8 cellular contexts compared by ENCODE assay signal in the genomic region with DNA sequence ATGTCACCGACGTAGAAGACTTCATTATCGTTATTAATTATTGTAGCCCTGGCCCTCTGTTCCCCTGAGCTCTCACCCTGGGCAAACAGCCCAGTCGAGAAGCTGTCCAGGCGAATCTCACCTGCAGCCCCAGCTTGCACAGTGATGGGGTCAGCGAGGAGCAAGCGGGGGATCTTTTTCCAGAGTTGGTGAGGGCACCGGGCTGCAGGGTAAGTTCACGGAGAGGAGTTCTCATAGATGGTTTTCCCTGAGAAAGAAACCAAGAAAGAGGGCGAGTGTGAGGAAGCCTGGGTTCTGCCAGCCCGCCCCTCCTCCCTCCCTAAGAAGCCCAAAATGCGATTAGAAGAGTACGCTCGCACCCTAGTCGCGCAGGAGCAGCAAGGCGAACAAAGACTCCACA. TPM values are rescaled to one million over a fixed set of nuclear protein-coding genes. Genes with fewer than 3 reads are reported as not detected.
A peak's percentile ranks its signal among the peaks of the same experiment; 100 is the strongest.
DNase-seq lines count a peak whose midpoint lies in the region; ATAC-seq and TF ChIP-seq lines count a peak whose summit lies in the region.

No MANE protein-coding gene starts in this region.

- H3K4me3 Mint-ChIP-seq in natural killer cell treated with Interleukin-12 subunit alpha and Interleukin-12 subunit beta and Interleukin-15 and Interleukin-18, amount 100 ng/mL, for 72 hours = peak overlapping the region; percentile 94

- no peaks in the 10 kb centered on the region for H4K20me1 ChIP-seq in KMS-11 (ENCODE audit: insufficient read depth)

- H3K36me3 ChIP-seq in ES-I3 (ENCODE audit: insufficient read depth, low read length) (0 out of 2 replicates have a peak, but pooled peaks cover under 1% of the 10 kb centered on the region), KMS-11 (ENCODE audit: insufficient read depth) (no peaks in the 10 kb centered on the region; the same call in 1 of the 2 replicates)

- peak overlapping the region; percentile 88 for H3K27ac ChIP-seq in KMS-11

- no peaks in the 10 kb centered on the region for H3K9me3 ChIP-seq in ES-I3 (ENCODE audit: control insufficient read depth, insufficient read depth, low read length)

- peaks cover 23 to 24% of the 10 kb centered on the region in 2 donors for H3K4me1 Mint-ChIP-seq in natural killer cell treated with Interleukin-12 subunit alpha and Interleukin-12 subunit beta and Interleukin-15 and Interleukin-18, amount 100 ng/mL, for 72 hours (ENCODE audit: low read depth in 2 of 2)

- TF ChIP-seq CTCF in KMS-11 (conservative IDR thresholded peaks at IDR 0.05; ENCODE audit: low read depth, low read length) = no peak
- no peak for TF ChIP-seq CTCF in cardiac fibroblast (IDR thresholded peaks at IDR 0.05; ENCODE audit: low read depth, low read length)

- peak overlapping the region; percentile 98 for H3K9ac ChIP-seq in ES-I3 (ENCODE audit: low read depth, low read length)
- H3K9ac ChIP-seq in KMS-11 = peak overlapping the region; percentile 79

- no peaks in the 10 kb centered on the region for H3K27me3 ChIP-seq in KMS-11 (ENCODE audit: insufficient read depth, low read depth)

- H3K4me3 ChIP-seq in KMS-11 (IDR thresholded peaks at IDR 0.05; ENCODE audit: insufficient read depth, low read depth, low read length) (no peak overlapping the region), cardiac fibroblast (replicated peaks in 1 of 2; ENCODE audit: low read depth in 2 of 2, low read length in 2 of 2) (peak overlapping the region; percentile 77 to 80)

- H3K36me3 Mint-ChIP-seq in natural killer cell treated with Interleukin-12 subunit alpha and Interleukin-12 subunit beta and Interleukin-15 and Interleukin-18, amount 100 ng/mL, for 72 hours = peaks cover 8% of the 10 kb centered on the region

- H2AFZ ChIP-seq in KMS-11 (ENCODE audit: low read depth) = peak overlapping the region; percentile 91

- no peaks in the 10 kb centered on the region for H3K27me3 Mint-ChIP-seq in natural killer cell treated with Interleukin-12 subunit alpha and Interleukin-12 subunit beta and Interleukin-15 and Interleukin-18, amount 100 ng/mL, for 72 hours

- no peak for ATAC-seq in natural killer cell treated with Interleukin-12 subunit alpha and Interleukin-12 subunit beta and Interleukin-15 and Interleukin-18, amount 100 ng/mL, for 72 hours
- ATAC-seq in GM19395 (IDR thresholded peaks at IDR 0.05; ENCODE audit: unreplicated experiment) = no peak

- DNase-seq in cardiac fibroblast (ENCODE audit: low read depth in 2 of 2) (no peak), midbrain (lab: John Stamatoyannopoulos, UW) (no peak), DMS153 (lab: John Stamatoyannopoulos, UW) (no peak), NCI-H510A treated with DMSO at 0.1 percent for 48 hours (lab: John Stamatoyannopoulos, UW) (no peak)
- DNase-seq in natural killer cell treated with Interleukin-12 subunit alpha and Interleukin-12 subunit beta and Interleukin-15 and Interleukin-18, amount 100 ng/mL, for 72 hours (ENCODE audit: low spot score) = no peak

- peak overlapping the region; percentile 93 to 99 for H3K27ac Mint-ChIP-seq in natural killer cell treated with Interleukin-12 subunit alpha and Interleukin-12 subunit beta and Interleukin-15 and Interleukin-18, amount 100 ng/mL, for 72 hours

- H3K4me1 ChIP-seq in ES-I3 (ENCODE audit: insufficient read depth, low read length) (peaks cover 5% of the 10 kb centered on the region; the same call in 1 of the 2 replicates), KMS-11 (ENCODE audit: low read depth, poor library complexity, severe bottlenecking) (peaks cover 19% of the 10 kb centered on the region)

- peaks cover 38% of the 10 kb centered on the region for H3K79me2 ChIP-seq in KMS-11 (ENCODE audit: insufficient read depth, low read depth)

- no peaks in the 10 kb centered on the region for H3K9me3 Mint-ChIP-seq in natural killer cell treated with Interleukin-12 subunit alpha and Interleukin-12 subunit beta and Interleukin-15 and Interleukin-18, amount 100 ng/mL, for 72 hours

- H3K4me2 ChIP-seq in KMS-11 = peak overlapping the region; percentile 78

RNA-seq across cellular contexts. Expression of gene SPAG5, which starts 0.4 kb away (rescaled TPM):
- 100 to 1,000 TPM in 1 of 2 donors, 10 to 100 TPM in 1; 80.7 to 198 TPM for total RNA-seq in natural killer cell treated with Interleukin-12 subunit alpha and Interleukin-12 subunit beta and Interleukin-15 and Interleukin-18, amount 100 ng/mL, for 72 hours

RNA-seq across cellular contexts. Expression of gene RSKR, which starts 15.6 kb away (rescaled TPM):
- total RNA-seq in natural killer cell treated with Interleukin-12 subunit alpha and Interleukin-12 subunit beta and Interleukin-15 and Interleukin-18, amount 100 ng/mL, for 72 hours = 100 to 1,000 TPM in 1 of 2 donors, 10 to 100 TPM in 1; 34.4 to 108 TPM

RNA-seq across cellular contexts. Expression of gene ALDOC, which starts 21.7 kb away (rescaled TPM):
- total RNA-seq in natural killer cell treated with Interleukin-12 subunit alpha and Interleukin-12 subunit beta and Interleukin-15 and Interleukin-18, amount 100 ng/mL, for 72 hours = 100 to 1,000 TPM in 1 of 2 donors, 10 to 100 TPM in 1; 36.8 to 164 TPM

RNA-seq across cellular contexts. Expression of gene PIGS, which starts 27.1 kb away (rescaled TPM):
- 10 to 100 TPM; 74.9 to 93.2 TPM for total RNA-seq in natural killer cell treated with Interleukin-12 subunit alpha and Interleukin-12 subunit beta and Interleukin-15 and Interleukin-18, amount 100 ng/mL, for 72 hours

RNA-seq across cellular contexts. Expression of gene UNC119, which starts 46.0 kb away (rescaled TPM):
- total RNA-seq in natural killer cell treated with Interleukin-12 subunit alpha and Interleukin-12 subunit beta and Interleukin-15 and Interleukin-18, amount 100 ng/mL, for 72 hours = 100 to 1,000 TPM; 104 to 135 TPM
